8 cellular contexts compared by ENCODE assay signal in genomic region chr1:26284597-26285351, GRCh38. TPM values are rescaled to one million over a fixed set of nuclear protein-coding genes. Genes with fewer than 3 reads are reported as not detected.
DNase-seq lines count a peak whose midpoint lies in the region; ATAC-seq, FAIRE-seq and TF ChIP-seq lines count a peak whose summit lies in the region.

No MANE protein-coding gene starts in this region.

- peak overlapping the region; percentile 63 for H3K4me3 Mint-ChIP-seq in astrocyte (ENCODE audit: unreplicated experiment)

- H3K27ac Mint-ChIP-seq in astrocyte (ENCODE audit: unreplicated experiment), result peak overlapping the region; percentile 84

- in situ Hi-C loops in KBM-7 (cut with MboI; ENCODE audit: low pct_unique_long_range_greater_than_20kb, low sequenced_read_pairs), result no loop called here

- no peaks in the 10 kb centered on the region for H3K9me3 Mint-ChIP-seq in astrocyte (ENCODE audit: unreplicated experiment)

- no peaks in the 10 kb centered on the region for H3K27me3 ChIP-seq in astrocyte (ENCODE audit: insufficient read depth, low read length)

- no peak overlapping the region for H3K4me3 ChIP-seq in GM12865 (ENCODE audit: low read depth, low read length)
- H3K4me3 ChIP-seq in astrocyte (ENCODE audit: insufficient read depth, low read depth, low read length), result no peak overlapping the region

- peak; percentile 87 for FAIRE-seq in astrocyte (lab: Jason Lieb, UNC)

- peak overlapping the region; percentile 74 for H3K27ac ChIP-seq in astrocyte (ENCODE audit: low read depth, low read length)

- H3K36me3 Mint-ChIP-seq in astrocyte (ENCODE audit: low read depth, unreplicated experiment), result peaks cover 11% of the 10 kb centered on the region

- peak overlapping the region; percentile 97 for H3K4me2 ChIP-seq in astrocyte (ENCODE audit: low read length)

- peak overlapping the region; percentile 36 for H3K9ac ChIP-seq in astrocyte (ENCODE audit: low read length)

- no peaks in the 10 kb centered on the region for H3K27me3 Mint-ChIP-seq in astrocyte (ENCODE audit: low read depth, unreplicated experiment)

- peak; percentile 80 for DNase-seq in GM12865 (ENCODE audit: low read depth)
- peak; percentile 97 for DNase-seq in KBM-7
- DNase-seq in T1000 (lab: John Stamatoyannopoulos, UW), result peak; percentile 77
- peak; percentile 94 for DNase-seq in astrocyte (ENCODE audit: low read depth)
- peak; percentile 66 for DNase-seq in inferior parietal cortex (ENCODE audit: extremely low spot score)
- DNase-seq in stimulated activated CD4-positive, alpha-beta T cell treated with anti-CD3 and anti-CD28 coated beads, Interleukin-15, amount 100 ng/mL, for 1 hour (ENCODE audit: low read depth in 1 of 2, low spot score in 1 of 2), result peak; percentile 80 to 86
- no peak for DNase-seq in cerebellar nuclear complex (lab: John Stamatoyannopoulos, UW)

- no peaks in the 10 kb centered on the region for H3K9me3 ChIP-seq in astrocyte (ENCODE audit: insufficient read depth, low read depth, low read length)

- H4K20me1 ChIP-seq in astrocyte (ENCODE audit: insufficient read depth, low read length), result peaks cover 46% of the 10 kb centered on the region

- TF ChIP-seq CTCF in GM12865 (IDR thresholded peaks at IDR 0.05; ENCODE audit: insufficient read depth, low read depth, low read length, missing control alignments), result peak; percentile 96
- TF ChIP-seq CTCF in astrocyte (IDR thresholded peaks at IDR 0.05; ENCODE audit: insufficient read depth, low read depth, low read length), result peak; percentile 40

- no peak for ATAC-seq in HG03095 (IDR thresholded peaks at IDR 0.05; ENCODE audit: unreplicated experiment)

- peaks cover 5% of the 10 kb centered on the region for H3K36me3 ChIP-seq in astrocyte (ENCODE audit: insufficient read depth, low read length)

- peaks cover 41% of the 10 kb centered on the region for H3K79me2 ChIP-seq in astrocyte (ENCODE audit: insufficient read depth, low read length)

- H3K4me1 Mint-ChIP-seq in astrocyte (ENCODE audit: low read depth, unreplicated experiment), result peaks cover 44% of the 10 kb centered on the region

- H3K4me1 ChIP-seq in astrocyte (ENCODE audit: insufficient read depth, low read length), result peaks cover 45% of the 10 kb centered on the region

- H2AFZ ChIP-seq in astrocyte (ENCODE audit: low read depth, low read length), result no peak overlapping the region

RNA-seq across cellular contexts. Expression of gene SH3BGRL3, which starts 4.9 kb away (rescaled TPM):
- 301 and 324 TPM in 2 replicates for total RNA-seq in astrocyte

RNA-seq across cellular contexts. Expression of gene UBXN11, which starts 21.7 kb away (rescaled TPM):
- total RNA-seq in astrocyte, result 12.8 and 13.7 TPM in 2 replicates

RNA-seq across cellular contexts. Expression of gene CD52, which starts 33.0 kb away (rescaled TPM):
- total RNA-seq in astrocyte, result 1.9 TPM in 1 of 2 replicates, not detected in the other

RNA-seq across cellular contexts. Expression of gene CEP85, which starts 50.8 kb away (rescaled TPM):
- total RNA-seq in astrocyte, result 10.2 and 10.5 TPM in 2 replicates

Comparison
In these comparisons a context has a peak if more than half of its experiments do, and no peak if none do; other contexts are left out.
1. DNase-seq: peak in GM12865 (single experiment), KBM-7 (single experiment), T1000 (single experiment), astrocyte (single experiment), inferior parietal cortex (single experiment) and stimulated activated CD4-positive, alpha-beta T cell treated with anti-CD3 and anti-CD28 coated beads, Interleukin-15, amount 100 ng/mL, for 1 hour (2 of 2); none in cerebellar nuclear complex (0 of 2).